1 cellular context compared by ENCODE assay signal in the genomic region with DNA sequence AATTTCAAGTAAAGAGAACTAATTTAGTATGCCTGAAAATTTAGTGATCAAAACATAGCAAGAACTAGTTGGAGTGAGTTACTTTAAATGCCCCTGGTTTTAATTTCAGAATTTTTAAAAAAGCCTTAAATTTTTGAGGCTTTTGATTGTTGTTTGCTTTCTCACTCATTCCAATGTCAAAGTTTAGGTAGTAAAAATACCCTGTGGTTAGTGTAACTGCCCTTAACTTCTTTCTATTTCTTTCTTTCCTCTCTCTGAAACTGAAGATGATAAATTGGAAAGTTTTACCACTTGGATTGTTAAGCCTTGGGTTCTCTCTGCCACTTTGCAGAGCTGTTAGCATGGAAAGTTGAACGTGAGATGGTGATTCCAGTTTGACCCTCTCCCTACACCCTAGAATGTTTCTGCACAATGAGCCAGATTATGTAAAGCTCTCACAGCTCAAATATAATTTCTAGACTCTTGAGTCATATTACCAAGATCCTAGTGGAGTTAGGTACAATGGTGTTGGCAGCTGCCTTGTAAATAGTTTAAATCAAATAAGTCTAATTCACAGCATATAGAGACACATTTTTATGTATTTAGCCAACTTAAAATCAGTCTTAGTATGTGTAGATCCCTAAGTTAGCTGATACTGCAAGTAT.
TF ChIP-seq lines count a peak whose summit lies in the region.

No MANE protein-coding gene starts in this region.

TF ChIP-seq in GM23338, 12 proteins besides CTCF, POLR2A, EP300 and RAD21 (continued from another document):
- TF ChIP-seq, protein P1, sequence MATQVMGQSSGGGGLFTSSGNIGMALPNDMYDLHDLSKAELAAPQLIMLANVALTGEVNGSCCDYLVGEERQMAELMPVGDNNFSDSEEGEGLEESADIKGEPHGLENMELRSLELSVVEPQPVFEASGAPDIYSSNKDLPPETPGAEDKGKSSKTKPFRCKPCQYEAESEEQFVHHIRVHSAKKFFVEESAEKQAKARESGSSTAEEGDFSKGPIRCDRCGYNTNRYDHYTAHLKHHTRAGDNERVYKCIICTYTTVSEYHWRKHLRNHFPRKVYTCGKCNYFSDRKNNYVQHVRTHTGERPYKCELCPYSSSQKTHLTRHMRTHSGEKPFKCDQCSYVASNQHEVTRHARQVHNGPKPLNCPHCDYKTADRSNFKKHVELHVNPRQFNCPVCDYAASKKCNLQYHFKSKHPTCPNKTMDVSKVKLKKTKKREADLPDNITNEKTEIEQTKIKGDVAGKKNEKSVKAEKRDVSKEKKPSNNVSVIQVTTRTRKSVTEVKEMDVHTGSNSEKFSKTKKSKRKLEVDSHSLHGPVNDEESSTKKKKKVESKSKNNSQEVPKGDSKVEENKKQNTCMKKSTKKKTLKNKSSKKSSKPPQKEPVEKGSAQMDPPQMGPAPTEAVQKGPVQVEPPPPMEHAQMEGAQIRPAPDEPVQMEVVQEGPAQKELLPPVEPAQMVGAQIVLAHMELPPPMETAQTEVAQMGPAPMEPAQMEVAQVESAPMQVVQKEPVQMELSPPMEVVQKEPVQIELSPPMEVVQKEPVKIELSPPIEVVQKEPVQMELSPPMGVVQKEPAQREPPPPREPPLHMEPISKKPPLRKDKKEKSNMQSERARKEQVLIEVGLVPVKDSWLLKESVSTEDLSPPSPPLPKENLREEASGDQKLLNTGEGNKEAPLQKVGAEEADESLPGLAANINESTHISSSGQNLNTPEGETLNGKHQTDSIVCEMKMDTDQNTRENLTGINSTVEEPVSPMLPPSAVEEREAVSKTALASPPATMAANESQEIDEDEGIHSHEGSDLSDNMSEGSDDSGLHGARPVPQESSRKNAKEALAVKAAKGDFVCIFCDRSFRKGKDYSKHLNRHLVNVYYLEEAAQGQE (IDR thresholded peaks at IDR 0.05; ENCODE audit: unreplicated experiment) = no peak
- TF ChIP-seq, protein P2, sequence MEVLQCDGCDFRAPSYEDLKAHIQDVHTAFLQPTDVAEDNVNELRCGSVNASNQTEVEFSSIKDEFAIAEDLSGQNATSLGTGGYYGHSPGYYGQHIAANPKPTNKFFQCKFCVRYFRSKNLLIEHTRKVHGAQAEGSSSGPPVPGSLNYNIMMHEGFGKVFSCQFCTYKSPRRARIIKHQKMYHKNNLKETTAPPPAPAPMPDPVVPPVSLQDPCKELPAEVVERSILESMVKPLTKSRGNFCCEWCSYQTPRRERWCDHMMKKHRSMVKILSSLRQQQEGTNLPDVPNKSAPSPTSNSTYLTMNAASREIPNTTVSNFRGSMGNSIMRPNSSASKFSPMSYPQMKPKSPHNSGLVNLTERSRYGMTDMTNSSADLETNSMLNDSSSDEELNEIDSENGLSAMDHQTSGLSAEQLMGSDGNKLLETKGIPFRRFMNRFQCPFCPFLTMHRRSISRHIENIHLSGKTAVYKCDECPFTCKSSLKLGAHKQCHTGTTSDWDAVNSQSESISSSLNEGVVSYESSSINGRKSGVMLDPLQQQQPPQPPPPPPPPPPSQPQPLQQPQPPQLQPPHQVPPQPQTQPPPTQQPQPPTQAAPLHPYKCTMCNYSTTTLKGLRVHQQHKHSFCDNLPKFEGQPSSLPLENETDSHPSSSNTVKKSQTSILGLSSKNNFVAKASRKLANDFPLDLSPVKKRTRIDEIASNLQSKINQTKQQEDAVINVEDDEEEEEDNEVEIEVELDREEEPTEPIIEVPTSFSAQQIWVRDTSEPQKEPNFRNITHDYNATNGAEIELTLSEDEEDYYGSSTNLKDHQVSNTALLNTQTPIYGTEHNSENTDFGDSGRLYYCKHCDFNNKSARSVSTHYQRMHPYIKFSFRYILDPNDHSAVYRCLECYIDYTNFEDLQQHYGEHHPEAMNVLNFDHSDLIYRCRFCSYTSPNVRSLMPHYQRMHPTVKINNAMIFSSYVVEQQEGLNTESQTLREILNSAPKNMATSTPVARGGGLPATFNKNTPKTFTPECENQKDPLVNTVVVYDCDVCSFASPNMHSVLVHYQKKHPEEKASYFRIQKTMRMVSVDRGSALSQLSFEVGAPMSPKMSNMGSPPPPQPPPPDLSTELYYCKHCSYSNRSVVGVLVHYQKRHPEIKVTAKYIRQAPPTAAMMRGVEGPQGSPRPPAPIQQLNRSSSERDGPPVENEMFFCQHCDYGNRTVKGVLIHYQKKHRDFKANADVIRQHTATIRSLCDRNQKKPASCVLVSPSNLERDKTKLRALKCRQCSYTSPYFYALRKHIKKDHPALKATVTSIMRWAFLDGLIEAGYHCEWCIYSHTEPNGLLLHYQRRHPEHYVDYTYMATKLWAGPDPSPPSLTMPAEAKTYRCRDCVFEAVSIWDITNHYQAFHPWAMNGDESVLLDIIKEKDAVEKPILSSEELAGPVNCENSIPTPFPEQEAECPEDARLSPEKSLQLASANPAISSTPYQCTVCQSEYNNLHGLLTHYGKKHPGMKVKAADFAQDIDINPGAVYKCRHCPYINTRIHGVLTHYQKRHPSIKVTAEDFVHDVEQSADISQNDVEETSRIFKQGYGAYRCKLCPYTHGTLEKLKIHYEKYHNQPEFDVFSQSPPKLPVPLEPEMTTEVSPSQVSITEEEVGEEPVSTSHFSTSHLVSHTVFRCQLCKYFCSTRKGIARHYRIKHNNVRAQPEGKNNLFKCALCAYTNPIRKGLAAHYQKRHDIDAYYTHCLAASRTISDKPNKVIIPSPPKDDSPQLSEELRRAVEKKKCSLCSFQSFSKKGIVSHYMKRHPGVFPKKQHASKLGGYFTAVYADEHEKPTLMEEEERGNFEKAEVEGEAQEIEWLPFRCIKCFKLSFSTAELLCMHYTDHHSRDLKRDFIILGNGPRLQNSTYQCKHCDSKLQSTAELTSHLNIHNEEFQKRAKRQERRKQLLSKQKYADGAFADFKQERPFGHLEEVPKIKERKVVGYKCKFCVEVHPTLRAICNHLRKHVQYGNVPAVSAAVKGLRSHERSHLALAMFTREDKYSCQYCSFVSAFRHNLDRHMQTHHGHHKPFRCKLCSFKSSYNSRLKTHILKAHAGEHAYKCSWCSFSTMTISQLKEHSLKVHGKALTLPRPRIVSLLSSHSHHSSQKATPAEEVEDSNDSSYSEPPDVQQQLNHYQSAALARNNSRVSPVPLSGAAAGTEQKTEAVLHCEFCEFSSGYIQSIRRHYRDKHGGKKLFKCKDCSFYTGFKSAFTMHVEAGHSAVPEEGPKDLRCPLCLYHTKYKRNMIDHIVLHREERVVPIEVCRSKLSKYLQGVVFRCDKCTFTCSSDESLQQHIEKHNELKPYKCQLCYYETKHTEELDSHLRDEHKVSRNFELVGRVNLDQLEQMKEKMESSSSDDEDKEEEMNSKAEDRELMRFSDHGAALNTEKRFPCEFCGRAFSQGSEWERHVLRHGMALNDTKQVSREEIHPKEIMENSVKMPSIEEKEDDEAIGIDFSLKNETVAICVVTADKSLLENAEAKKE (CRISPR knock-in tag; IDR thresholded peaks at IDR 0.05) = no peak
- no peak for TF ChIP-seq JUNB (IDR thresholded peaks at IDR 0.05; ENCODE audit: unreplicated experiment)
- TF ChIP-seq STAT1 (IDR thresholded peaks at IDR 0.05; ENCODE audit: unreplicated experiment) = no peak
- TF ChIP-seq EZH2 (IDR thresholded peaks at IDR 0.05; ENCODE audit: low read depth, unreplicated experiment) = no peak
- TF ChIP-seq NANOG (IDR thresholded peaks at IDR 0.05; ENCODE audit: borderline replicate concordance) = no peak
- TF ChIP-seq ZNF114 (CRISPR knock-in tag; IDR thresholded peaks at IDR 0.05) = no peak
